1 cellular context compared by ENCODE assay signal in the genomic region with DNA sequence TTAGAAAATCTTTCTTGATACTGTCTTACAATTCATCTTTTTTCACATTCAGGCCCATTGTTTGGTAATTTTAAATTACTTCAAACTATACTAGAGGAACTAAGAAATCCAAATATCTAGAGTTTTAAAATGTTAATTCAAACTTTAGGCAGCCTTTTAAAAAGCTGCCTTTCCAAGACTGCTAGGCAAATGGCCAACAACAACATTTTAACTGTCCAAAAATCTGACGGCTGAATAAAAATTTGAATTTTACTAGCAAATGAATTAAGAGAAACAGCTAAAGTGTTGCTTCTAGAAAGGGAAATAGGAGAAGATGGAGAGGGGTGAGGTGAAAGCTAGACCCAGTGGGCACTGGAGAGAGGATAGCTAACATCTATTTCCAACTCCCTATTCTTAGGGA.
TF ChIP-seq lines count a peak whose summit lies in the region.

No MANE protein-coding gene starts in this region.

TF ChIP-seq in A549, 52 proteins besides CTCF, POLR2A, EP300 and RAD21:
- TF ChIP-seq HOXB13 (CRISPR knock-in tag; IDR thresholded peaks at IDR 0.05; ENCODE audit: low read depth), result no peak
